Comparison of ENCODE assay signal across 1 cellular context in the genomic region with DNA sequence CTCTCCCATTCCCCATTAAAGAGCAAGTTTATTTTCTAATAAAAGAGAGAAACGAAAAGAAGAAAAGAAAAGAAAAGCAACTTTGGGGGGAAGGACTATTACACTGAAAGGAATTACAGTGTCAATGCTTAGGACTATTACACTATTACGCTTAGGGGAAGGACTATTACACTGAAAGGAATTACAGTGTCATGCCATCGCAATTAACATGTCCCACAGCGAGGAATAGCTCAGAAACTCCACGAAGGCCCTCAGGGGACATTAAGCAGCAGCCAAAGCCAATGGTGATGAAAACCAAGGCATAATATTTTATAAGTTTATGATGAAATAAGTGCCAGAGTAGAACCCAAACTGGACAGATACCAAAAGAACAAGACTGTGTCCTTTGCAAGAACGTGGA.
TF ChIP-seq lines count a peak whose summit lies in the region.

No MANE protein-coding gene starts in this region.

TF ChIP-seq in H1, 55 proteins besides CTCF, POLR2A, EP300 and RAD21:
- TF ChIP-seq RXRA (IDR thresholded peaks at IDR 0.05; ENCODE audit: insufficient read depth, low read depth, low read length) (no peak), KDM5A (IDR thresholded peaks at IDR 0.05; ENCODE audit: low read length) (no peak), SP2 (IDR thresholded peaks at IDR 0.05; ENCODE audit: low read length) (no peak), CBX5 (IDR thresholded peaks at IDR 0.05; ENCODE audit: low read depth, low read length) (no peak), HDAC2 (IDR thresholded peaks at IDR 0.05; ENCODE audit: borderline replicate concordance in 1 of 2, low read depth in 2 of 2, low read length in 2 of 2) (no peak), CHD2 (IDR thresholded peaks at IDR 0.05; ENCODE audit: low read length) (no peak), NANOG (IDR thresholded peaks at IDR 0.05; ENCODE audit: insufficient read depth, low read depth, low read length, poor library complexity, severe bottlenecking) (no peak), CREB1 (IDR thresholded peaks at IDR 0.05) (no peak), SP1 (IDR thresholded peaks at IDR 0.05; ENCODE audit: low read depth, low read length) (no peak), RFX5 (IDR thresholded peaks at IDR 0.05; ENCODE audit: borderline replicate concordance, low read depth, low read length) (no peak)
